ENCODE assay signal across 8 cellular contexts in the genomic region with DNA sequence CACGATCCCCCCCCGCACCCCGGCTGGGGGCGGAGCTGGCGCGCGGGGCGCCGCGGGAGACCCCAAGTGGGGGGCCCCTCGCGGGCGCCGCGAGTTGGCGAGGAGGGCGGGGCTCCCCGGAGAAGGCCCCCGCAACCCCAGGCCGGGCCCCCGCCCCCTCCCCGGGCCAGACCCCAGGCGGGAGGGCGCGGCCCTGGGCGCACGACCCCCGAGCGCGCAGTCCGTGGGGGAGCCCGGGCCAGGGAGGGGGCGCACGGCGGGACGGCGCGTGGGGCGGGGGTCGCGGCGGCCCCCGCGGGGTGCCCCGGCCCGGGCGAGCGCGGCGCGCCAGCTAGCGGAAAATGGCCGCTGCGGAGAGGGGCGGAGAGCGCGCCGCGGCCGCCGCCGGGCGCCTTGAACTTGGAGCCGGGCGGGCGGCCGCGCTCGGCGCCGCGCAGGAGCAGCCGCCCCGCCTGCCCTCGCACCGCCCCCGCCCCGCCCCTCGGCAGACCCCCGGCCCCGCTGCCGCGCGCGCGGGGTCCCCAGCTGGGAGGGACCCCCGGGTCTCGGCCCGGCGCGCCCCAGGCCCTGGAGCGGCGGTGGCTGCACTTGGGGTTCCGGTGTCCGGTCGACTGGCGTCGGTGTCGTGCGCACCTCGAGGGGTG. TPM values are rescaled to one million over a fixed set of nuclear protein-coding genes. Genes with fewer than 3 reads are reported as not detected.
A peak's percentile ranks its signal among the peaks of the same experiment; 100 is the strongest.
DNase-seq lines count a peak whose midpoint lies in the region; ATAC-seq lines count a peak whose summit lies in the region.

No MANE protein-coding gene starts in this region.

- no peak overlapping the region for H3K27ac ChIP-seq in Karpas-422 (ENCODE audit: low read length)

- peak overlapping the region; percentile 85 for H3K9ac ChIP-seq in Karpas-422 (ENCODE audit: low read length)

- no peaks in the 10 kb centered on the region for H3K79me2 ChIP-seq in Karpas-422 (ENCODE audit: low read length)

- POLR2A ChIA-PET in activated naive CD8-positive, alpha-beta T cell treated with anti-CD3 and anti-CD28 coated beads, Interleukin-2, amount 10 ng/mL, durations not matched to agents 7 days and 5 days (lab: Charles Lee), result interaction anchor here (0.6 kb wide), 1 partner anchor 1055 kb away, joined by 5 read pairs; no protein-coding TSS in a partner anchor

- H3K4me1 ChIP-seq in Karpas-422 (ENCODE audit: low read length), result peaks cover 14% of the 10 kb centered on the region

- no peaks in the 10 kb centered on the region for H3K9me3 Mint-ChIP-seq in activated naive CD8-positive, alpha-beta T cell treated with anti-CD3 and anti-CD28 coated beads, Interleukin-2, amount 10 ng/mL, durations not matched to agents 7 days and 5 days
- no peaks in the 10 kb centered on the region for H3K9me3 Mint-ChIP-seq in immature natural killer cell
- H3K9me3 Mint-ChIP-seq in stimulated activated effector memory CD8-positive, alpha-beta T cell treated with anti-CD3 and anti-CD28 coated beads, Interleukin-12 subunit alpha, Interleukin-12 subunit beta, amount 100 ng/mL, for 72 hours, result no peaks in the 10 kb centered on the region

- no peaks in the 10 kb centered on the region for H3K9me3 ChIP-seq in Karpas-422 (ENCODE audit: low read length)

- peak; percentile 51 for ATAC-seq in activated naive CD8-positive, alpha-beta T cell treated with anti-CD3 and anti-CD28 coated beads, Interleukin-2, amount 10 ng/mL, durations not matched to agents 7 days and 5 days (ENCODE audit: low read depth)
- peak; percentile 43 for ATAC-seq in stimulated activated effector memory CD8-positive, alpha-beta T cell treated with anti-CD3 and anti-CD28 coated beads, Interleukin-12 subunit alpha, Interleukin-12 subunit beta, amount 100 ng/mL, for 72 hours
- no peak for ATAC-seq in HG03108 (IDR thresholded peaks at IDR 0.05; ENCODE audit: unreplicated experiment)

- no peaks in the 10 kb centered on the region for H3K27me3 ChIP-seq in Karpas-422 (ENCODE audit: low read length)

- peak; percentile 50 to 53 (median 50) for DNase-seq in NCI-H1417 (lab: John Stamatoyannopoulos, UW)
- no peak for DNase-seq in NCI-H1417 treated with DMSO at 0.1 percent for 48 hours (lab: John Stamatoyannopoulos, UW)
- peak; percentile 68 for DNase-seq in Karpas-422
- DNase-seq in activated naive CD8-positive, alpha-beta T cell treated with anti-CD3 and anti-CD28 coated beads, Interleukin-2, amount 10 ng/mL, durations not matched to agents 7 days and 5 days, result peak; percentile 73
- peak; percentile 14 to 32 (median 20) for DNase-seq in immature natural killer cell
- DNase-seq in stimulated activated effector memory CD8-positive, alpha-beta T cell treated with anti-CD3 and anti-CD28 coated beads, Interleukin-12 subunit alpha, Interleukin-12 subunit beta, amount 100 ng/mL, for 72 hours (ENCODE audit: low spot score in 2 of 2), result no peak
- no peak for DNase-seq in HPDE6-E6E7 (ENCODE audit: extremely low spot score)

- H3K4me2 ChIP-seq in Karpas-422 (ENCODE audit: low read depth, low read length, poor library complexity, severe bottlenecking), result peak overlapping the region; percentile 73

- H3K27me3 Mint-ChIP-seq in activated naive CD8-positive, alpha-beta T cell treated with anti-CD3 and anti-CD28 coated beads, Interleukin-2, amount 10 ng/mL, durations not matched to agents 7 days and 5 days, result peaks cover 26% of the 10 kb centered on the region
- H3K27me3 Mint-ChIP-seq in immature natural killer cell (ENCODE audit: low read depth in 3 of 3), result peaks cover 2 to 11% (median 6%) of the 10 kb centered on the region in 3 donors

- H3K4me1 Mint-ChIP-seq in activated naive CD8-positive, alpha-beta T cell treated with anti-CD3 and anti-CD28 coated beads, Interleukin-2, amount 10 ng/mL, durations not matched to agents 7 days and 5 days, result peaks cover 23% of the 10 kb centered on the region
- peaks cover 32 to 34% of the 10 kb centered on the region in 2 donors for H3K4me1 Mint-ChIP-seq in immature natural killer cell
- peaks cover 37% of the 10 kb centered on the region for H3K4me1 Mint-ChIP-seq in stimulated activated effector memory CD8-positive, alpha-beta T cell treated with anti-CD3 and anti-CD28 coated beads, Interleukin-12 subunit alpha, Interleukin-12 subunit beta, amount 100 ng/mL, for 72 hours

- H2AFZ ChIP-seq in Karpas-422 (ENCODE audit: low read length), result peak overlapping the region; percentile 67; the same call in 1 of the 2 replicates

- no peaks in the 10 kb centered on the region for H3K9me2 ChIP-seq in Karpas-422 (replicated peaks; ENCODE audit: insufficient read depth, low read length)

- H3K4me3 Mint-ChIP-seq in activated naive CD8-positive, alpha-beta T cell treated with anti-CD3 and anti-CD28 coated beads, Interleukin-2, amount 10 ng/mL, durations not matched to agents 7 days and 5 days, result peak overlapping the region; percentile 87
- peak overlapping the region; percentile 84 to 90 (median 88) for H3K4me3 Mint-ChIP-seq in immature natural killer cell
- peak overlapping the region; percentile 83 for H3K4me3 Mint-ChIP-seq in stimulated activated effector memory CD8-positive, alpha-beta T cell treated with anti-CD3 and anti-CD28 coated beads, Interleukin-12 subunit alpha, Interleukin-12 subunit beta, amount 100 ng/mL, for 72 hours

- H3K36me3 Mint-ChIP-seq in activated naive CD8-positive, alpha-beta T cell treated with anti-CD3 and anti-CD28 coated beads, Interleukin-2, amount 10 ng/mL, durations not matched to agents 7 days and 5 days, result no peaks in the 10 kb centered on the region
- no peaks in the 10 kb centered on the region for H3K36me3 Mint-ChIP-seq in immature natural killer cell
- H3K36me3 Mint-ChIP-seq in stimulated activated effector memory CD8-positive, alpha-beta T cell treated with anti-CD3 and anti-CD28 coated beads, Interleukin-12 subunit alpha, Interleukin-12 subunit beta, amount 100 ng/mL, for 72 hours, result peaks cover 12% of the 10 kb centered on the region

- no peaks in the 10 kb centered on the region for H3K36me3 ChIP-seq in Karpas-422 (ENCODE audit: insufficient read depth, low read length)

- peaks cover 17% of the 10 kb centered on the region; the same call in 1 of the 2 replicates for H4K20me1 ChIP-seq in Karpas-422 (ENCODE audit: insufficient read depth, low read depth, low read length)

- peak overlapping the region; percentile 48 for H3K27ac Mint-ChIP-seq in activated naive CD8-positive, alpha-beta T cell treated with anti-CD3 and anti-CD28 coated beads, Interleukin-2, amount 10 ng/mL, durations not matched to agents 7 days and 5 days
- H3K27ac Mint-ChIP-seq in immature natural killer cell, result peak overlapping the region in 1 of 6 donors; percentile 74
- peak overlapping the region; percentile 54 for H3K27ac Mint-ChIP-seq in stimulated activated effector memory CD8-positive, alpha-beta T cell treated with anti-CD3 and anti-CD28 coated beads, Interleukin-12 subunit alpha, Interleukin-12 subunit beta, amount 100 ng/mL, for 72 hours

- peak overlapping the region; percentile 78 for H3K4me3 ChIP-seq in Karpas-422 (ENCODE audit: low read length)

RNA-seq across cellular contexts. Expression of a gene that starts 6.4 kb away (rescaled TPM):
- total RNA-seq in Karpas-422 (2014; rRNA removed; shearing (Covaris generic); ENCODE audit: low replicate concordance), result 0.82 and 4.4 TPM in 2 replicates
- total RNA-seq in activated naive CD8-positive, alpha-beta T cell treated with anti-CD3 and anti-CD28 coated beads, Interleukin-2, amount 10 ng/mL, durations not matched to agents 7 days and 5 days, result 10 to 100 TPM; 18.0 to 19.3 TPM
- polyA plus RNA-seq in immature natural killer cell, result 10 to 100 TPM in 1 of 3 donors, 1 to 10 TPM in 1, not detected in 1; 2.8 to 13.3 TPM

Comparison
In these comparisons a context has a peak if more than half of its experiments do, and no peak if none do; other contexts are left out.
1. DNase-seq: peak in NCI-H1417 (3 of 3), Karpas-422 (single experiment), activated naive CD8-positive, alpha-beta T cell treated with anti-CD3 and anti-CD28 coated beads, Interleukin-2, amount 10 ng/mL, durations not matched to agents 7 days and 5 days (single experiment) and immature natural killer cell (3 of 3); none in NCI-H1417 treated with DMSO at 0.1 percent for 48 hours (single experiment), stimulated activated effector memory CD8-positive, alpha-beta T cell treated with anti-CD3 and anti-CD28 coated beads, Interleukin-12 subunit alpha, Interleukin-12 subunit beta, amount 100 ng/mL, for 72 hours (0 of 2) and HPDE6-E6E7 (single experiment).
2. Peak in every context shown above with its lines, with median percentiles within 50 percentile points of each other: H3K4me3 Mint-ChIP-seq.